ENCODE assay signal across 8 cellular contexts in the genomic region with DNA sequence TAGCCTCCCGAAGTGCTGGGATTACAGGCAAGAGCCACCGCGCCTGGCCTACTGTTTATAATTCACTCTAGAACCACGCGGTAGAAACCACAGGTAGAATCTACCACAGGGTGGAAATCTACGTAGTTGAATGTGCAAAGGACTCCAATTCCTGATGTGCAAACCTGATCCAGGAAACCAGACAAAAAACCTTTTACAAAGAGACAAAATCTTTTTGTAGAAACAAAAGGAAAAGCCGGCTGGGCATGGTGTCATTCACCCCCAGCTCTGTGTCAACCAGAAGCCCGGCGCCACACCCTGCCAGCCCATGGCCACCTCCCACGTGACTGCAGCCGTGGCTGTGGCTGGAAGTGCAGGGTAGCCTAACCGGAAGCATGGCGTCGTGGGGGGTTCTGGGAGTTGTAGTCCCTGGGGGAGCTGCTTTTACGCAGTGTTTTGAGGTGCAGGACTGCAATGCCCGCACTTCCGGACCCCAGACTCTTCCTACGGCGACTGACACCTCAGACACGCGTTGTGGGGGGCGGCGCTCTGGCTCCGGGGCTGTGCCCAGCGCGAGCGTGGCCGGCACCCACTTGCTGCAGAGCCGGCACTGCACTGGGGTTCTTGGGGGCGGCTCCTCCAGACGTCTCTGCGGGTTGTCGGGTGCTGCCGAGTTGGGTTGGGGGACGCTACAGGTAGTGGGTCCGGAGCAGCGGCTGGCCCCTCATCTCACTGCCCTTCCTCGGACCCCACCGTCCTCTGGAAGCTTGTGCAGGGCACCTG. TPM values are rescaled to one million over a fixed set of nuclear protein-coding genes. Genes with fewer than 3 reads are reported as not detected.
DNase-seq lines count a peak whose midpoint lies in the region; ATAC-seq, FAIRE-seq and TF ChIP-seq lines count a peak whose summit lies in the region.

No MANE protein-coding gene starts in this region.

- H3K27me3 ChIP-seq in HUES48 (ENCODE audit: control insufficient read depth, insufficient read depth, low read length) (no peaks in the 10 kb centered on the region), NT2/D1 (ENCODE audit: insufficient read depth, insufficient read length) (no peaks in the 10 kb centered on the region), endothelial cell of umbilical vein (ENCODE audit: control insufficient read depth in 2 of 2, insufficient read depth in 2 of 2, low read length in 2 of 2) (no peaks in the 10 kb centered on the region)

- H3K27ac ChIP-seq in HUES48 (ENCODE audit: low read depth, low read length): peak overlapping the region; percentile 86
- H3K27ac ChIP-seq in endothelial cell of umbilical vein (ENCODE audit: insufficient read depth, low read depth, low read length): peak overlapping the region; percentile 71

- H3K4me2 ChIP-seq in endothelial cell of umbilical vein (ENCODE audit: insufficient read depth, low read length): peak overlapping the region; percentile 66

- peak overlapping the region; percentile 86 for H2AFZ ChIP-seq in endothelial cell of umbilical vein (ENCODE audit: low read depth, low read length)

- intact Hi-C loops in endothelial cell of umbilical vein (cut with micrococcal nuclease): no loop called here

- TSS peak; percentile 93 for BruUV-seq in endothelial cell of umbilical vein (replicated peaks; lab: Mats Ljungman, UMichigan)

- FAIRE-seq in D721Med (lab: Jason Lieb, UNC): no peak
- peak; percentile 91 for FAIRE-seq in endothelial cell of umbilical vein (lab: Jason Lieb, UNC)

- H3K79me2 ChIP-seq in endothelial cell of umbilical vein (ENCODE audit: control insufficient read depth, insufficient read depth, low read length): no peaks in the 10 kb centered on the region

- peak; percentile 98 for ATAC-seq in GM21423 (IDR thresholded peaks at IDR 0.05; ENCODE audit: unreplicated experiment)

- H3K9me1 ChIP-seq in endothelial cell of umbilical vein (replicated peaks; ENCODE audit: control insufficient read depth, extremely low read depth, insufficient read depth, low read length): no peaks in the 10 kb centered on the region

- peak; percentile 66 for TF ChIP-seq POLR2A in endothelial cell of umbilical vein (IDR thresholded peaks at IDR 0.05; ENCODE audit: low read depth, low read length)

- H3K9me3 ChIP-seq in HUES48 (ENCODE audit: control insufficient read depth, insufficient read depth, low read length) (no peaks in the 10 kb centered on the region), NT2/D1 (ENCODE audit: insufficient read depth, low read length) (no peaks in the 10 kb centered on the region), endothelial cell of umbilical vein (replicated peaks; ENCODE audit: control insufficient read depth, insufficient read depth, low read length) (no peaks in the 10 kb centered on the region)

- TF ChIP-seq CTCF in D721Med (IDR thresholded peaks at IDR 0.05; ENCODE audit: insufficient read depth, missing control alignments) (no peak), endothelial cell of umbilical vein (IDR thresholded peaks at IDR 0.05; ENCODE audit: extremely low read depth in 1 of 2, insufficient read depth in 1 of 2, low read depth in 1 of 2, low read length in 2 of 2) (no peak)

- DNase-seq in D721Med (ENCODE audit: insufficient read length, low spot score) (peak; percentile 93), NT2/D1 (ENCODE audit: low read depth, low spot score) (peak; percentile 97), endothelial cell of umbilical vein (ENCODE audit: low read depth, low spot score) (peak; percentile 88), midbrain (lab: John Stamatoyannopoulos, UW) (peak; percentile 94)
- peak; percentile 96 for DNase-seq in activated CD8-positive, alpha-beta memory T cell treated with anti-CD3 and anti-CD28 coated beads, Interleukin-2, amount 50 U/mL, for 4 hours
- peak; percentile 94 to 96 for DNase-seq in stimulated activated CD8-positive, alpha-beta memory T cell treated with anti-CD3 and anti-CD28 coated beads, Interleukin-15, amount 100 ng/mL, for 48 hours (ENCODE audit: low read depth in 2 of 2)

- dilution Hi-C loops in endothelial cell of umbilical vein (cut with MboI; ENCODE audit: extremely low pct_ligation_motif_present, low sequenced_read_pairs): no loop called here

- H3K9ac ChIP-seq in HUES48 (ENCODE audit: low read depth, low read length) (peak overlapping the region; percentile 66), NT2/D1 (ENCODE audit: insufficient read length, low read depth) (peak overlapping the region; percentile 69), endothelial cell of umbilical vein (replicated peaks; ENCODE audit: extremely low read depth, insufficient read depth, low read length) (peak overlapping the region; percentile 57)

- POLR2A ChIA-PET in endothelial cell of umbilical vein (lab: Charles Lee): interaction anchor here (0.6 to 1.0 kb wide), 3 partner anchors 39 to 48 kb away, joined by 3 read pairs; no protein-coding TSS in a partner anchor

- H4K20me1 ChIP-seq in endothelial cell of umbilical vein (replicated peaks; ENCODE audit: control insufficient read depth, extremely low read depth, insufficient read depth, low read length): no peaks in the 10 kb centered on the region

- CTCF ChIA-PET in endothelial cell of umbilical vein (lab: Charles Lee): interaction anchor here (0.6 to 1.5 kb wide), 3 partner anchors 39 to 54 kb away, joined by 3 to 8 read pairs (median 3); partner anchors contain the start of gene RNF216

- peak overlapping the region; percentile 86 for H3K4me3 ChIP-seq in HUES48 (ENCODE audit: low read depth, low read length)
- H3K4me3 ChIP-seq in NT2/D1 (ENCODE audit: insufficient read length, low read depth): peak overlapping the region; percentile 76
- H3K4me3 ChIP-seq in endothelial cell of umbilical vein (replicated peaks in 1 of 3; ENCODE audit: insufficient read depth in 1 of 3, low read depth in 1 of 3, low read length in 3 of 3): peak overlapping the region in 2 of 3 experiments; percentile 33 to 93

- H3K36me3 ChIP-seq in HUES48 (ENCODE audit: control insufficient read depth, insufficient read depth, low read length) (no peaks in the 10 kb centered on the region), NT2/D1 (ENCODE audit: insufficient read depth, insufficient read length, low read length) (no peaks in the 10 kb centered on the region), endothelial cell of umbilical vein (ENCODE audit: control insufficient read depth in 2 of 2, extremely low read depth in 1 of 2, insufficient read depth in 2 of 2, low read length in 2 of 2) (no peaks in the 10 kb centered on the region)

- H3K4me1 ChIP-seq in HUES48 (ENCODE audit: control insufficient read depth, insufficient read depth, low read length): peaks cover 3% of the 10 kb centered on the region; the same call in 1 of the 2 replicates
- H3K4me1 ChIP-seq in NT2/D1 (ENCODE audit: insufficient read depth, insufficient read length): no peaks in the 10 kb centered on the region
- peaks cover 17% of the 10 kb centered on the region for H3K4me1 ChIP-seq in endothelial cell of umbilical vein (ENCODE audit: control insufficient read depth, extremely low read depth, insufficient read depth, low read length)

TF ChIP-seq in endothelial cell of umbilical vein, 7 proteins besides CTCF, POLR2A, EP300 and RAD21:
- TF ChIP-seq POLR2AphosphoS5 (IDR thresholded peaks at IDR 0.05; ENCODE audit: insufficient read depth, low read depth, low read length) (peak; percentile 77), MAX (IDR thresholded peaks at IDR 0.05; ENCODE audit: insufficient read depth, insufficient read length) (peak; percentile 92), JUN (IDR thresholded peaks at IDR 0.05; ENCODE audit: borderline replicate concordance, insufficient read depth, insufficient read length, low read depth) (no peak), FOS (IDR thresholded peaks at IDR 0.05; ENCODE audit: borderline replicate concordance, insufficient read depth, low read length) (no peak), EZH2 (IDR thresholded peaks at IDR 0.05; ENCODE audit: borderline replicate concordance, low read depth, low read length, severe bottlenecking) (no peak), GATA2 (IDR thresholded peaks at IDR 0.05; ENCODE audit: insufficient read depth, insufficient read length, low read depth, low read length) (no peak), MYC (IDR thresholded peaks at IDR 0.05; ENCODE audit: low read depth, low read length) (peak; percentile 59)

RNA-seq across cellular contexts. Expression of gene RNF216, which starts 41.5 kb away (rescaled TPM):
- total RNA-seq in endothelial cell of umbilical vein: 33.2 and 37.1 TPM in 2 replicates
- 16.4 TPM in 2 replicates for polyA plus RNA-seq in endothelial cell of umbilical vein
- 17.3 and 20.8 TPM in 2 replicates for polyA plus RNA-seq in endothelial cell of umbilical vein (2011; cell fraction: cytosol; rRNA removed)
- polyA plus RNA-seq in endothelial cell of umbilical vein (2011; cell fraction: nucleus; rRNA removed): 46.5 and 50.9 TPM in 2 replicates
- polyA plus RNA-seq in endothelial cell of umbilical vein (2012): 21.5 and 22.2 TPM in 2 replicates
- 36.3 and 38.8 TPM in 2 replicates for polyA minus RNA-seq in endothelial cell of umbilical vein
- polyA minus RNA-seq in endothelial cell of umbilical vein (2011; cell fraction: cytosol; rRNA and poly(A)+ RNA removed): 19.4 TPM
- polyA minus RNA-seq in endothelial cell of umbilical vein (2011; cell fraction: nucleus; rRNA and poly(A)+ RNA removed): 55.5 and 68.0 TPM in 2 replicates

RNA-seq across cellular contexts. Expression of gene OCM, which starts 57.7 kb away (rescaled TPM):
- not detected in 2 replicates for total RNA-seq in endothelial cell of umbilical vein
- not detected in 2 replicates for polyA plus RNA-seq in endothelial cell of umbilical vein
- polyA plus RNA-seq in endothelial cell of umbilical vein (2011; cell fraction: cytosol; rRNA removed): not detected in 2 replicates
- not detected in 2 replicates for polyA plus RNA-seq in endothelial cell of umbilical vein (2011; cell fraction: nucleus; rRNA removed)
- not detected in 2 replicates for polyA plus RNA-seq in endothelial cell of umbilical vein (2012)
- not detected in 2 replicates for polyA minus RNA-seq in endothelial cell of umbilical vein
- not detected for polyA minus RNA-seq in endothelial cell of umbilical vein (2011; cell fraction: cytosol; rRNA and poly(A)+ RNA removed)
- not detected in 2 replicates for polyA minus RNA-seq in endothelial cell of umbilical vein (2011; cell fraction: nucleus; rRNA and poly(A)+ RNA removed)

Comparison
In these comparisons a context has a peak if more than half of its experiments do, and no peak if none do; other contexts are left out.
1. Peak in every context shown above with its lines: DNase-seq, ATAC-seq, H3K4me3 ChIP-seq and H3K27ac ChIP-seq.